In genomic region chr6:13741358-13741757, GRCh38 we compare ENCODE assay signal across 19 cellular contexts.
"Had no signal": no experiment of that assay in that cellular context is flagged by ENCODE, and none has a peak within 500 bp of the region (broad histone marks: within the 10 kb centered on the region; RNA-seq: fewer than 3 reads in every experiment).

No MANE protein-coding gene starts in this region.

- DNase-seq: activated CD4-positive, alpha-beta T cell treated with anti-CD3 and anti-CD28 coated beads for 4 hours; activated CD8-positive, alpha-beta T cell treated with anti-CD3 and anti-CD28 coated beads for 36 hours; activated effector memory CD4-positive, alpha-beta T cell treated with Interleukin-2 at 50 U/mL for 16 hours; activated naive CD4-positive, alpha-beta T cell; activated T-cell treated with anti-CD3 and anti-CD28 coated beads, Interleukin-2, amount 50 U/mL, for 24 hours; amniotic stem cell; brain microvascular endothelial cell; Kasumi-1; KBM-7; NCI-H1048; NCI-H1417 treated with DMSO at 0.1 percent for 48 hours; NCI-H1694; NCI-H2029; NCI-H2107; NCI-H524; Peyer's patch; SHP77 had no signal

- H3K27ac ChIP-seq: brain microvascular endothelial cell, cardiac muscle cell, Peyer's patch, SJSA1 had no signal
